Comparison of ENCODE assay signal across 20 cellular contexts in genomic region chr21:28767523-28767922, GRCh38.
DNase-seq lines count a peak whose midpoint lies in the region; ATAC-seq lines count a peak whose summit lies in the region.
"Had no signal": no experiment of that assay in that cellular context is flagged by ENCODE, and none has a peak within 500 bp of the region (broad histone marks: within the 10 kb centered on the region; RNA-seq: fewer than 3 reads in every experiment).

No MANE protein-coding gene starts in this region.

- CTCF ChIA-PET in activated CD8-positive, alpha-beta memory T cell treated with anti-CD3 and anti-CD28 coated beads, Interleukin-2, amount 10 ng/mL, durations not matched to agents 7 days and 5 days (lab: Charles Lee): interaction anchor here (2.5 kb wide), 1 partner anchor 22 kb away, joined by 9 read pairs; no protein-coding TSS in a partner anchor

- DNase-seq in activated CD8-positive, alpha-beta memory T cell treated with anti-CD3 and anti-CD28 coated beads, Interleukin-2, amount 10 ng/mL, durations not matched to agents 7 days and 5 days: no peak
- DNase-seq in activated CD8-positive, alpha-beta memory T cell treated with anti-CD3 and anti-CD28 coated beads, Interleukin-2, amount 50 U/mL, for 4 hours: no peak
- DNase-seq in stimulated activated CD4-positive, alpha-beta T cell treated with anti-CD3 and anti-CD28 coated beads, Interleukin-15, amount 100 ng/mL, for 24 hours: peak; percentile 41
- no peak for DNase-seq in stimulated activated CD4-positive, alpha-beta T cell treated with anti-CD3 and anti-CD28 coated beads, Interleukin-4, amount 100 ng/mL, for 4 hours
- no peak for DNase-seq in activated T-helper 2 cell treated with anti-CD3 and anti-CD28 coated beads, Interferon-gamma antibody, Interleukin-2, Interleukin-4, amounts not matched to agents 10 μg/mL and 5 μg/mL and 100 μg/mL, durations not matched to agents 14 hours and 24 hours and 36 hours (ENCODE audit: low spot score)
- DNase-seq: ACHN; C1 segment of cervical spinal cord; CD8-positive, alpha-beta memory T cell; DMS53; EL; Karpas-422; NCI-H1048; NCI-H1436; NCI-H1930; NCI-H345; NCI-H524 treated with DMSO at 0.1 percent for 48 hours had no signal

- peaks cover 34% of the 10 kb centered on the region for H3K4me1 Mint-ChIP-seq in activated CD8-positive, alpha-beta memory T cell treated with anti-CD3 and anti-CD28 coated beads, Interleukin-2, amount 10 ng/mL, durations not matched to agents 7 days and 5 days
- H3K4me1 Mint-ChIP-seq in activated T-helper 2 cell treated with anti-CD3 and anti-CD28 coated beads, Interferon-gamma antibody, Interleukin-2, Interleukin-4, amounts not matched to agents 10 μg/mL and 5 μg/mL and 100 μg/mL, durations not matched to agents 14 hours and 24 hours and 36 hours (ENCODE audit: low read depth): peaks cover 24% of the 10 kb centered on the region
- H3K4me1 Mint-ChIP-seq in stimulated activated naive CD8-positive, alpha-beta T cell treated with anti-CD3 and anti-CD28 coated beads, Interleukin-15, Interleukin-2, amounts not matched to agents 100 ng/mL and 50 ng/mL, for 24 hours (ENCODE audit: low read depth): peaks cover 57% of the 10 kb centered on the region

- H3K4me3 Mint-ChIP-seq in activated CD8-positive, alpha-beta memory T cell treated with anti-CD3 and anti-CD28 coated beads, Interleukin-2, amount 10 ng/mL, durations not matched to agents 7 days and 5 days: no peak overlapping the region
- no peak overlapping the region for H3K4me3 Mint-ChIP-seq in activated T-helper 2 cell treated with anti-CD3 and anti-CD28 coated beads, Interferon-gamma antibody, Interleukin-2, Interleukin-4, amounts not matched to agents 10 μg/mL and 5 μg/mL and 100 μg/mL, durations not matched to agents 14 hours and 24 hours and 36 hours (ENCODE audit: low read depth)
- no peak overlapping the region for H3K4me3 Mint-ChIP-seq in stimulated activated naive CD8-positive, alpha-beta T cell treated with anti-CD3 and anti-CD28 coated beads, Interleukin-15, Interleukin-2, amounts not matched to agents 100 ng/mL and 50 ng/mL, for 24 hours
- H3K4me3 Mint-ChIP-seq: CD8-positive, alpha-beta memory T cell; IgD-negative memory B cell had no signal

- H3K27ac Mint-ChIP-seq in activated CD8-positive, alpha-beta memory T cell treated with anti-CD3 and anti-CD28 coated beads, Interleukin-2, amount 10 ng/mL, durations not matched to agents 7 days and 5 days: peak overlapping the region; percentile 16
- H3K27ac Mint-ChIP-seq in activated T-helper 2 cell treated with anti-CD3 and anti-CD28 coated beads, Interferon-gamma antibody, Interleukin-2, Interleukin-4, amounts not matched to agents 10 μg/mL and 5 μg/mL and 100 μg/mL, durations not matched to agents 14 hours and 24 hours and 36 hours: peak overlapping the region; percentile 23
- H3K27ac Mint-ChIP-seq in stimulated activated naive CD8-positive, alpha-beta T cell treated with anti-CD3 and anti-CD28 coated beads, Interleukin-15, Interleukin-2, amounts not matched to agents 100 ng/mL and 50 ng/mL, for 24 hours: peak overlapping the region; percentile 80
- H3K27ac Mint-ChIP-seq: IgD-negative memory B cell had no signal

- H3K36me3 Mint-ChIP-seq in activated CD8-positive, alpha-beta memory T cell treated with anti-CD3 and anti-CD28 coated beads, Interleukin-2, amount 10 ng/mL, durations not matched to agents 7 days and 5 days: peaks cover 46% of the 10 kb centered on the region
- H3K36me3 Mint-ChIP-seq in activated T-helper 2 cell treated with anti-CD3 and anti-CD28 coated beads, Interferon-gamma antibody, Interleukin-2, Interleukin-4, amounts not matched to agents 10 μg/mL and 5 μg/mL and 100 μg/mL, durations not matched to agents 14 hours and 24 hours and 36 hours (ENCODE audit: low read depth): peaks cover 12% of the 10 kb centered on the region
- peaks cover 23% of the 10 kb centered on the region for H3K36me3 Mint-ChIP-seq in stimulated activated naive CD8-positive, alpha-beta T cell treated with anti-CD3 and anti-CD28 coated beads, Interleukin-15, Interleukin-2, amounts not matched to agents 100 ng/mL and 50 ng/mL, for 24 hours (ENCODE audit: low read depth)

- peaks cover 12% of the 10 kb centered on the region for H3K9me3 Mint-ChIP-seq in activated CD8-positive, alpha-beta memory T cell treated with anti-CD3 and anti-CD28 coated beads, Interleukin-2, amount 10 ng/mL, durations not matched to agents 7 days and 5 days (ENCODE audit: low read depth)
- peaks cover 11% of the 10 kb centered on the region for H3K9me3 Mint-ChIP-seq in activated T-helper 2 cell treated with anti-CD3 and anti-CD28 coated beads, Interferon-gamma antibody, Interleukin-2, Interleukin-4, amounts not matched to agents 10 μg/mL and 5 μg/mL and 100 μg/mL, durations not matched to agents 14 hours and 24 hours and 36 hours
- peaks cover 17% of the 10 kb centered on the region for H3K9me3 Mint-ChIP-seq in stimulated activated naive CD8-positive, alpha-beta T cell treated with anti-CD3 and anti-CD28 coated beads, Interleukin-15, Interleukin-2, amounts not matched to agents 100 ng/mL and 50 ng/mL, for 24 hours

- no peaks in the 10 kb centered on the region for H3K27me3 Mint-ChIP-seq in activated CD8-positive, alpha-beta memory T cell treated with anti-CD3 and anti-CD28 coated beads, Interleukin-2, amount 10 ng/mL, durations not matched to agents 7 days and 5 days
- no peaks in the 10 kb centered on the region for H3K27me3 Mint-ChIP-seq in activated T-helper 2 cell treated with anti-CD3 and anti-CD28 coated beads, Interferon-gamma antibody, Interleukin-2, Interleukin-4, amounts not matched to agents 10 μg/mL and 5 μg/mL and 100 μg/mL, durations not matched to agents 14 hours and 24 hours and 36 hours (ENCODE audit: low read depth)
- no peaks in the 10 kb centered on the region for H3K27me3 Mint-ChIP-seq in stimulated activated naive CD8-positive, alpha-beta T cell treated with anti-CD3 and anti-CD28 coated beads, Interleukin-15, Interleukin-2, amounts not matched to agents 100 ng/mL and 50 ng/mL, for 24 hours
- H3K27me3 Mint-ChIP-seq: CD8-positive, alpha-beta memory T cell; IgD-negative memory B cell had no signal

- intact Hi-C loops in activated T-helper 2 cell treated with anti-CD3 and anti-CD28 coated beads, Interferon-gamma antibody, Interleukin-2, Interleukin-4, amounts not matched to agents 10 μg/mL and 5 μg/mL and 100 μg/mL, durations not matched to agents 14 hours and 24 hours and 36 hours (cut with micrococcal nuclease): loop anchor here (1.0 to 5.0 kb wide), 2 partner anchors 8 to 65 kb away; no protein-coding TSS in a partner anchor

- ATAC-seq in activated CD8-positive, alpha-beta memory T cell treated with anti-CD3 and anti-CD28 coated beads, Interleukin-2, amount 10 ng/mL, durations not matched to agents 7 days and 5 days: peak; percentile 65
- no peak for ATAC-seq in GM18858 (IDR thresholded peaks at IDR 0.05; ENCODE audit: unreplicated experiment)
- ATAC-seq: GM12878 had no signal

Comparison
In these comparisons a context has a peak if more than half of its experiments do, and no peak if none do; other contexts are left out.
1. H3K27ac Mint-ChIP-seq: peak in every context shown above with its lines; median percentile 80 in stimulated activated naive CD8-positive, alpha-beta T cell treated with anti-CD3 and anti-CD28 coated beads, Interleukin-15, Interleukin-2, amounts not matched to agents 100 ng/mL and 50 ng/mL, for 24 hours; 23 in activated T-helper 2 cell treated with anti-CD3 and anti-CD28 coated beads, Interferon-gamma antibody, Interleukin-2, Interleukin-4, amounts not matched to agents 10 μg/mL and 5 μg/mL and 100 μg/mL, durations not matched to agents 14 hours and 24 hours and 36 hours; 16 in activated CD8-positive, alpha-beta memory T cell treated with anti-CD3 and anti-CD28 coated beads, Interleukin-2, amount 10 ng/mL, durations not matched to agents 7 days and 5 days.